In genomic region chr3:157785071-157785826, GRCh38 we compare ENCODE assay signal across 12 cellular contexts.
DNase-seq lines count a peak whose midpoint lies in the region; FAIRE-seq and TF ChIP-seq lines count a peak whose summit lies in the region.
"Had no signal": no experiment of that assay in that cellular context is flagged by ENCODE, and none has a peak within 500 bp of the region (broad histone marks: within the 10 kb centered on the region; RNA-seq: fewer than 3 reads in every experiment).

No MANE protein-coding gene starts in this region.

- peaks cover 5% of the 10 kb centered on the region for H3K9me3 Mint-ChIP-seq in astrocyte (ENCODE audit: unreplicated experiment)
- H3K9me3 Mint-ChIP-seq: nephron had no signal

- no peaks in the 10 kb centered on the region for H3K9me3 ChIP-seq in astrocyte (ENCODE audit: insufficient read depth, low read depth, low read length)

- H3K9ac ChIP-seq in astrocyte (ENCODE audit: low read length) = peak overlapping the region; percentile 41

- H3K27ac ChIP-seq in astrocyte (ENCODE audit: low read depth, low read length) (peak overlapping the region; percentile 68), coronary artery (peak overlapping the region in 1 of 2 donors; percentile 34)

- TF ChIP-seq CTCF in AG09309 (IDR thresholded peaks at IDR 0.05; ENCODE audit: control insufficient read depth, insufficient read depth, low read depth, low read length, missing control alignments) (no peak), astrocyte (IDR thresholded peaks at IDR 0.05; ENCODE audit: insufficient read depth, low read depth, low read length) (no peak), coronary artery (IDR thresholded peaks at IDR 0.05) (no peak)

- H3K79me2 ChIP-seq in astrocyte (ENCODE audit: insufficient read depth, low read length) = no peaks in the 10 kb centered on the region

- H3K36me3 Mint-ChIP-seq in astrocyte (ENCODE audit: low read depth, unreplicated experiment) = no peaks in the 10 kb centered on the region
- H3K36me3 Mint-ChIP-seq: CD8-positive, alpha-beta memory T cell had no signal

- H3K4me1 Mint-ChIP-seq in astrocyte (ENCODE audit: low read depth, unreplicated experiment) = peaks cover 48% of the 10 kb centered on the region
- H3K4me1 Mint-ChIP-seq: CD8-positive, alpha-beta memory T cell; nephron had no signal

- H3K27ac Mint-ChIP-seq in astrocyte (ENCODE audit: unreplicated experiment) = peak overlapping the region; percentile 79
- H3K27ac Mint-ChIP-seq: CD8-positive, alpha-beta memory T cell had no signal

- no peaks in the 10 kb centered on the region for H3K27me3 ChIP-seq in astrocyte (ENCODE audit: insufficient read depth, low read length)

- H3K4me3 Mint-ChIP-seq in astrocyte (ENCODE audit: unreplicated experiment) = no peak overlapping the region
- H3K4me3 Mint-ChIP-seq: CD8-positive, alpha-beta memory T cell; nephron had no signal

- H2AFZ ChIP-seq in astrocyte (ENCODE audit: low read depth, low read length) = no peak overlapping the region

- H3K36me3 ChIP-seq in astrocyte (ENCODE audit: insufficient read depth, low read length) = no peaks in the 10 kb centered on the region

- H3K4me3 ChIP-seq in AG09309 (ENCODE audit: control insufficient read depth, low read depth, low read length) = no peak overlapping the region
- no peak overlapping the region for H3K4me3 ChIP-seq in astrocyte (ENCODE audit: insufficient read depth, low read depth, low read length)
- H3K4me3 ChIP-seq in coronary artery = no peak overlapping the region

- H3K4me1 ChIP-seq in astrocyte (ENCODE audit: insufficient read depth, low read length) = peaks cover 25% of the 10 kb centered on the region

- no peaks in the 10 kb centered on the region for H3K27me3 Mint-ChIP-seq in astrocyte (ENCODE audit: low read depth, unreplicated experiment)
- H3K27me3 Mint-ChIP-seq: CD8-positive, alpha-beta memory T cell had no signal

- TF ChIP-seq POLR2A in erythroblast (IDR thresholded peaks at IDR 0.05; ENCODE audit: low read length) = no peak
- TF ChIP-seq POLR2A in GM12892 (IDR thresholded peaks at IDR 0.05; ENCODE audit: low read depth, low read length) = no peak

- DNase-seq in AG09309 (ENCODE audit: low read depth) (peak; percentile 82), HuH-7.5 (ENCODE audit: low spot score) (peak; percentile 4), astrocyte (ENCODE audit: low read depth) (peak; percentile 95), islet precursor cell (peak; percentile 97), coronary artery (ENCODE audit: low spot score) (no peak), erythroblast (lab: John Stamatoyannopoulos, UW) (no peak), ureter (ENCODE audit: low spot score) (no peak), GM12892 (ENCODE audit: insufficient read length) (no peak)
- DNase-seq: CD8-positive, alpha-beta memory T cell; NCI-H1105 treated with DMSO at 0.1 percent for 48 hours had no signal

- no peaks in the 10 kb centered on the region for H4K20me1 ChIP-seq in astrocyte (ENCODE audit: insufficient read depth, low read length)

- FAIRE-seq in astrocyte (lab: Jason Lieb, UNC) (peak; percentile 95), GM12892 (lab: Jason Lieb, UNC) (no peak)
- FAIRE-seq: GM19239 had no signal

- H3K4me2 ChIP-seq in astrocyte (ENCODE audit: low read length) = peak overlapping the region; percentile 78

Comparison
In these comparisons a context has a peak if more than half of its experiments do, and no peak if none do; other contexts are left out.
1. DNase-seq: peak in AG09309 (single experiment), HuH-7.5 (single experiment), astrocyte (single experiment) and islet precursor cell (single experiment); none in coronary artery (single experiment), erythroblast (0 of 2), ureter (single experiment) and GM12892 (single experiment).